1 cellular context compared by ENCODE assay signal in genomic region chr6:52503853-52504777, GRCh38.
TF ChIP-seq lines count a peak whose summit lies in the region.

No MANE protein-coding gene starts in this region.

TF ChIP-seq in WTC11, 78 proteins besides CTCF, POLR2A, EP300 and RAD21 (continued from another document):
- no peak for TF ChIP-seq IRF1 (CRISPR knock-in tag; IDR thresholded peaks at IDR 0.05)
- no peak for TF ChIP-seq ATF3 (CRISPR knock-in tag; conservative IDR thresholded peaks at IDR 0.05)
